ENCODE assay signal across 27 cellular contexts in genomic region chr7:143913945-143914615, GRCh38. TPM values are rescaled to one million over a fixed set of nuclear protein-coding genes. Genes with fewer than 3 reads are reported as not detected.
"Had no signal": no experiment of that assay in that cellular context is flagged by ENCODE, and none has a peak within 500 bp of the region (broad histone marks: within the 10 kb centered on the region; RNA-seq: fewer than 3 reads in every experiment).

No MANE protein-coding gene starts in this region.

- H3K9me3 Mint-ChIP-seq: activated CD4-positive, alpha-beta memory T cell treated with anti-CD3 and anti-CD28 coated beads for 36 hours; activated CD4-positive, alpha-beta T cell treated with anti-CD3 and anti-CD28 coated beads, Interleukin-2, amount 10 ng/mL, durations not matched to agents 7 days and 5 days; activated naive CD4-positive, alpha-beta T cell treated with anti-CD3 and anti-CD28 coated beads, Interleukin-2, amount 50 U/mL, for 72 hours; activated T-cell treated with anti-CD3 and anti-CD28 coated beads, Interleukin-2, amount 50 U/mL, for 24 hours had no signal

- H3K9me3 ChIP-seq: Peyer's patch, SJCRH30, SK-N-SH had no signal

- H3K27ac Mint-ChIP-seq: activated CD4-positive, alpha-beta memory T cell treated with anti-CD3 and anti-CD28 coated beads for 36 hours; activated CD4-positive, alpha-beta T cell treated with anti-CD3 and anti-CD28 coated beads, Interleukin-2, amount 10 ng/mL, durations not matched to agents 7 days and 5 days; activated naive CD4-positive, alpha-beta T cell treated with anti-CD3 and anti-CD28 coated beads, Interleukin-2, amount 50 U/mL, for 72 hours; activated T-cell treated with anti-CD3 and anti-CD28 coated beads, Interleukin-2, amount 50 U/mL, for 24 hours had no signal

- H3K9ac ChIP-seq: KMS-11, SK-N-SH had no signal

- H3K4me3 Mint-ChIP-seq: activated CD4-positive, alpha-beta memory T cell treated with anti-CD3 and anti-CD28 coated beads for 36 hours; activated CD4-positive, alpha-beta T cell treated with anti-CD3 and anti-CD28 coated beads, Interleukin-2, amount 10 ng/mL, durations not matched to agents 7 days and 5 days; activated T-cell treated with anti-CD3 and anti-CD28 coated beads, Interleukin-2, amount 50 U/mL, for 24 hours had no signal

- H3K36me3 Mint-ChIP-seq: activated CD4-positive, alpha-beta memory T cell treated with anti-CD3 and anti-CD28 coated beads for 36 hours; activated naive CD4-positive, alpha-beta T cell treated with anti-CD3 and anti-CD28 coated beads, Interleukin-2, amount 50 U/mL, for 72 hours had no signal

- H3K4me2 ChIP-seq: KMS-11, SK-N-SH had no signal

- H3K4me1 ChIP-seq: Peyer's patch, SJCRH30 had no signal

- DNase-seq: activated CD4-positive, alpha-beta memory T cell treated with anti-CD3 and anti-CD28 coated beads for 36 hours; activated CD4-positive, alpha-beta T cell treated with anti-CD3 and anti-CD28 coated beads, Interleukin-2, amount 10 ng/mL, durations not matched to agents 7 days and 5 days; activated CD4-positive, CD25-positive, alpha-beta regulatory T cell; activated CD8-positive, alpha-beta memory T cell treated with anti-CD3 and anti-CD28 coated beads, Interleukin-2, amount 50 U/mL, for 48 hours; activated effector memory CD4-positive, alpha-beta T cell treated with anti-CD3 and anti-CD28 coated beads, Interleukin-2, amount 50 U/mL, for 16 hours; activated naive CD4-positive, alpha-beta T cell treated with Interleukin-2 at 50 U/mL for 16 hours; activated T-cell treated with anti-CD3 and anti-CD28 coated beads, Interleukin-2, amount 50 U/mL, for 24 hours; brain microvascular endothelial cell; NCI-H1092 treated with DMSO at 0.1 percent for 48 hours; NCI-H1417 treated with DMSO at 0.1 percent for 48 hours; NCI-H1694; NCI-H2029 treated with DMSO at 0.1 percent for 48 hours; NCI-H345; NCI-H524; Peyer's patch; Right ventricle myocardium superior; SJCRH30; SK-N-SH; T-helper 1 cell had no signal

- H3K4me1 Mint-ChIP-seq: activated CD4-positive, alpha-beta T cell treated with anti-CD3 and anti-CD28 coated beads, Interleukin-2, amount 10 ng/mL, durations not matched to agents 7 days and 5 days had no signal

- H3K27ac ChIP-seq: brain microvascular endothelial cell, cardiac muscle cell, KMS-11, Peyer's patch, RWPE1, SJCRH30, VCaP had no signal

- H3K4me3 ChIP-seq: cardiac muscle cell, Peyer's patch, SJCRH30 had no signal

- H3K36me3 ChIP-seq: brain microvascular endothelial cell, cardiac muscle cell, Peyer's patch, SJCRH30 had no signal

- H3K27me3 ChIP-seq: brain microvascular endothelial cell, Peyer's patch had no signal

RNA-seq across cellular contexts. Expression of gene OR2F2, which starts 21.0 kb away (rescaled TPM):
- total RNA-seq: activated CD4-positive, alpha-beta memory T cell treated with anti-CD3 and anti-CD28 coated beads for 36 hours; activated CD4-positive, alpha-beta T cell treated with anti-CD3 and anti-CD28 coated beads, Interleukin-2, amount 10 ng/mL, durations not matched to agents 7 days and 5 days; activated naive CD4-positive, alpha-beta T cell treated with anti-CD3 and anti-CD28 coated beads, Interleukin-2, amount 50 U/mL, for 72 hours; cardiac muscle cell; MCF 10A; Peyer's patch; Right ventricle myocardium superior; SJCRH30; T-helper 2 cell treated with Interferon-gamma antibody and Interleukin-4, amounts not matched to agents 100 ng/mL and 5 ng/mL, for 36 hours had no signal
- polyA plus RNA-seq: adipose tissue, cardiac muscle cell had no signal

RNA-seq across cellular contexts. Expression of gene OR2F1, which starts 40.6 kb away (rescaled TPM):
- total RNA-seq: activated CD4-positive, alpha-beta memory T cell treated with anti-CD3 and anti-CD28 coated beads for 36 hours; activated CD4-positive, alpha-beta T cell treated with anti-CD3 and anti-CD28 coated beads, Interleukin-2, amount 10 ng/mL, durations not matched to agents 7 days and 5 days; activated naive CD4-positive, alpha-beta T cell treated with anti-CD3 and anti-CD28 coated beads, Interleukin-2, amount 50 U/mL, for 72 hours; cardiac muscle cell; MCF 10A; Peyer's patch; Right ventricle myocardium superior; SJCRH30; T-helper 2 cell treated with Interferon-gamma antibody and Interleukin-4, amounts not matched to agents 100 ng/mL and 5 ng/mL, for 36 hours had no signal
- polyA plus RNA-seq: adipose tissue, cardiac muscle cell had no signal
